ENCODE assay signal across 8 cellular contexts in genomic region chr15:72803006-72803405, GRCh38.
"Had no signal": no experiment of that assay in that cellular context is flagged by ENCODE, and none has a peak within 500 bp of the region (broad histone marks: within the 10 kb centered on the region; RNA-seq: fewer than 3 reads in every experiment).

No MANE protein-coding gene starts in this region.

- H3K4me3 ChIP-seq: GM23248 had no signal

- H3K4me2 ChIP-seq: KMS-11 had no signal

- H2AFZ ChIP-seq: GM23248 had no signal

- H3K9ac ChIP-seq: GM23248, KMS-11 had no signal

- DNase-seq: GM23248, H9, HCEC 1CT, HFFc6, Karpas-422, KBM-7 had no signal

- H3K27ac ChIP-seq: GM23248, HL-60, KMS-11 had no signal
